8 cellular contexts compared by ENCODE assay signal in the genomic region with DNA sequence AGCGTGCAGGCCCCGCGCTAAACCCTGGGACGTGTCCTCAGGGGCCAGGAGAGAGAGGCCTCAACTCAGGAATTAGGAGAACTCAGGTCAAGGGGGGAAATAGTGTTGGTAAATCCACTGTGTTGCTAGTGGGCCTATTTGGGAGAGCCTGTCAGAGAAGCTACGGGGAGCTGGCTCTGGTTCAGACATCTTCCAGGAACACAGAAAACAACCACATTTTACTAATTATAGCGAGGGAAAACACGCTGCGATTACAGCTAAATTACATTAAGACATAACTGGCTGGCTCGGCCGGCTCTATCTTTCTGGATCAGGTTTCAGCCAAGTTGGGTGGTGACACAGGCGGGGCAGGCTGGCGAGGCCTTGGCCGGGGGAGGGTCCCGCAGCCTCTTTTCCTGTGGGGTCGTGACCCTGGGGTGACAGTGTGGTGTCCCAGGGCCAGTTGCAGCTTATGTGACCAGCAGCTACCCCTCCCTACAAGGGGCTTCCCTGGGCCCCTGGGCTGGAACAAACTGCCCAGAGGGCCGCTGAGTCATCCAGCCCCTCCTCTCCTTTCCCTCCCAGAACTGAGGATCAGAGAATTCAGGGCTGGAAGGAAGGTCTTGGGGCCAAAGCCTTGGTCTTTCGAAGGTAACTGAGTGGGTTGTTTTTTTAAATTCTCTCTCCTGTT.
DNase-seq lines count a peak whose midpoint lies in the region; ATAC-seq and TF ChIP-seq lines count a peak whose summit lies in the region.

No MANE protein-coding gene starts in this region.

- H3K27me3 ChIP-seq in Panc1 (ENCODE audit: control insufficient read depth, insufficient read depth, low read length) (peaks cover 3% of the 10 kb centered on the region; the same call in 1 of the 2 replicates), ovary (no peaks in the 10 kb centered on the region)

- DNase-seq in Caki2 (ENCODE audit: low read depth) (peak; percentile 93), Panc1 (ENCODE audit: low read depth, low spot score) (no peak), fibroblast of pulmonary artery (ENCODE audit: low read depth) (peak; percentile 77), ovary (peak; percentile 76 to 84 (median 81))
- DNase-seq in central memory CD4-positive, alpha-beta T cell = no peak
- no peak for DNase-seq in activated CD4-positive, alpha-beta T cell treated with anti-CD3 and anti-CD28 coated beads for 1 hour

- no peaks in the 10 kb centered on the region for H3K9me3 ChIP-seq in Panc1 (ENCODE audit: control insufficient read depth, insufficient read depth, low read depth, low read length)
- H3K9me3 ChIP-seq in ovary = no peaks in the 10 kb centered on the region

- intact Hi-C loops in Panc1 (cut with micrococcal nuclease; ENCODE audit: unreplicated experiment) = no loop called here
- intact Hi-C loops in ovary (cut with DNase I) = no loop called here

- H3K4me1 ChIP-seq in Panc1 (ENCODE audit: control insufficient read depth, insufficient read depth, low read length) (no peaks in the 10 kb centered on the region), ovary (ENCODE audit: insufficient read depth) (peaks cover 18% of the 10 kb centered on the region)

- ATAC-seq in Panc1 (peak; percentile 50; the same call in 1 of the 2 replicates), GM18868 (IDR thresholded peaks at IDR 0.05; ENCODE audit: unreplicated experiment) (no peak), GM18870 (IDR thresholded peaks at IDR 0.05; ENCODE audit: unreplicated experiment) (no peak)

- TF ChIP-seq CTCF in Panc1 (IDR thresholded peaks at IDR 0.05) = no peak
- no peak for TF ChIP-seq CTCF in fibroblast of pulmonary artery (IDR thresholded peaks at IDR 0.05; ENCODE audit: low read length, missing control alignments)
- no peak for TF ChIP-seq CTCF in ovary (IDR thresholded peaks at IDR 0.05)

- no TSS peak for BruUV-seq in Panc1 (replicated peaks; lab: Mats Ljungman, UMichigan)

- no peaks in the 10 kb centered on the region for H3K36me3 ChIP-seq in Panc1 (ENCODE audit: control insufficient read depth, insufficient read depth, low read length)
- H3K36me3 ChIP-seq in ovary = no peaks in the 10 kb centered on the region

- CTCF ChIA-PET in Panc1 (lab: Charles Lee) = no interaction called here

- no peak for TF ChIP-seq POLR2A in ovary (IDR thresholded peaks at IDR 0.05)

- POLR2A ChIA-PET in Panc1 (lab: Charles Lee) = no interaction called here

- H3K27ac ChIP-seq in Panc1 (ENCODE audit: low read length) = no peak overlapping the region
- peak overlapping the region; percentile 64 to 67 for H3K27ac ChIP-seq in ovary

- in situ Hi-C loops in Caki2 (cut with HindIII; ENCODE audit: low pct_unique_long_range_greater_than_20kb, low sequenced_read_pairs) (no loop called here), Panc1 (cut with HindIII; ENCODE audit: low pct_unique_long_range_greater_than_20kb, low sequenced_read_pairs) (no loop called here)

- TF ChIP-seq EP300 in ovary (IDR thresholded peaks at IDR 0.05) = no peak

- 5 to 9% (median 6%) methylated on average over 17 of the region's 17 CpGs for WGBS in ovary, 3 donors

- no peak overlapping the region for H3K4me3 ChIP-seq in Panc1 (ENCODE audit: low read depth in 2 of 2, low read length in 2 of 2)
- no peak overlapping the region for H3K4me3 ChIP-seq in fibroblast of pulmonary artery (replicated peaks; ENCODE audit: low read depth, low read length)
- no peak overlapping the region for H3K4me3 ChIP-seq in ovary

Comparison
In these comparisons a context has a peak if more than half of its experiments do, and no peak if none do; other contexts are left out.
1. DNase-seq: peak in Caki2 (single experiment), fibroblast of pulmonary artery (single experiment) and ovary (5 of 5); none in Panc1 (single experiment), central memory CD4-positive, alpha-beta T cell (single experiment) and activated CD4-positive, alpha-beta T cell treated with anti-CD3 and anti-CD28 coated beads for 1 hour (single experiment).